Comparison of ENCODE assay signal across 23 cellular contexts in genomic region chr1:241557551-241558193, GRCh38. TPM values are rescaled to one million over a fixed set of nuclear protein-coding genes. Genes with fewer than 3 reads are reported as not detected.
"Had no signal": no experiment of that assay in that cellular context is flagged by ENCODE, and none has a peak within 500 bp of the region (broad histone marks: within the 10 kb centered on the region; RNA-seq: fewer than 3 reads in every experiment).

No MANE protein-coding gene starts in this region.

- H3K27ac ChIP-seq: gastrocnemius medialis, heart right ventricle, prostate gland, upper lobe of right lung had no signal

- H3K4me1 ChIP-seq: gastrocnemius medialis, prostate gland, upper lobe of right lung had no signal

- H3K9me3 Mint-ChIP-seq: activated CD4-positive, alpha-beta memory T cell treated with anti-CD3 and anti-CD28 coated beads for 36 hours; activated T-helper 1 cell treated with anti-CD3 and anti-CD28 coated beads, Interleukin-12 subunit alpha, Interleukin-12 subunit beta, Interleukin-2, Interleukin-4 antibody, amounts not matched to agents 30 ng/mL and 10 ng/mL and 1 ng/mL, durations not matched to agents 14 hours and 24 hours and 36 hours; brain; stimulated activated effector memory CD8-positive, alpha-beta T cell treated with anti-CD3 and anti-CD28 coated beads, Interleukin-12 subunit alpha, Interleukin-12 subunit beta, amount 100 ng/mL, for 72 hours had no signal

- H3K4me3 Mint-ChIP-seq: activated CD4-positive, alpha-beta memory T cell treated with anti-CD3 and anti-CD28 coated beads for 36 hours; activated CD4-positive, alpha-beta T cell treated with anti-CD3 and anti-CD28 coated beads for 36 hours; activated T-helper 1 cell treated with anti-CD3 and anti-CD28 coated beads, Interleukin-12 subunit alpha, Interleukin-12 subunit beta, Interleukin-2, Interleukin-4 antibody, amounts not matched to agents 30 ng/mL and 10 ng/mL and 1 ng/mL, durations not matched to agents 14 hours and 24 hours and 36 hours; brain; neural crest cell; stimulated activated effector memory CD8-positive, alpha-beta T cell treated with anti-CD3 and anti-CD28 coated beads, Interleukin-12 subunit alpha, Interleukin-12 subunit beta, amount 100 ng/mL, for 72 hours had no signal

- H3K36me3 ChIP-seq: gastrocnemius medialis, heart right ventricle, prostate gland, upper lobe of right lung had no signal

- H3K27me3 Mint-ChIP-seq: brain had no signal

- H3K9me3 ChIP-seq: gastrocnemius medialis, heart right ventricle, prostate gland, upper lobe of right lung had no signal

- ATAC-seq: activated CD4-positive, alpha-beta T cell treated with anti-CD3 and anti-CD28 coated beads for 36 hours; activated naive CD4-positive, alpha-beta T cell treated with anti-CD3 and anti-CD28 coated beads, Interleukin-2, amount 50 U/mL, for 72 hours; gastrocnemius medialis; heart right ventricle; left cardiac atrium; right cardiac atrium; stimulated activated effector memory CD8-positive, alpha-beta T cell treated with anti-CD3 and anti-CD28 coated beads, Interleukin-12 subunit alpha, Interleukin-12 subunit beta, amount 100 ng/mL, for 72 hours; upper lobe of right lung had no signal

- H3K27ac Mint-ChIP-seq: activated CD4-positive, alpha-beta memory T cell treated with anti-CD3 and anti-CD28 coated beads for 36 hours; activated CD4-positive, alpha-beta T cell treated with anti-CD3 and anti-CD28 coated beads for 36 hours; activated naive CD4-positive, alpha-beta T cell treated with anti-CD3 and anti-CD28 coated beads, Interleukin-2, amount 50 U/mL, for 72 hours; activated T-helper 1 cell treated with anti-CD3 and anti-CD28 coated beads, Interleukin-12 subunit alpha, Interleukin-12 subunit beta, Interleukin-2, Interleukin-4 antibody, amounts not matched to agents 30 ng/mL and 10 ng/mL and 1 ng/mL, durations not matched to agents 14 hours and 24 hours and 36 hours; brain; stimulated activated effector memory CD8-positive, alpha-beta T cell treated with anti-CD3 and anti-CD28 coated beads, Interleukin-12 subunit alpha, Interleukin-12 subunit beta, amount 100 ng/mL, for 72 hours had no signal

- FAIRE-seq: small intestine had no signal

- H3K4me1 Mint-ChIP-seq: brain; neural crest cell; stimulated activated effector memory CD8-positive, alpha-beta T cell treated with anti-CD3 and anti-CD28 coated beads, Interleukin-12 subunit alpha, Interleukin-12 subunit beta, amount 100 ng/mL, for 72 hours had no signal

- H3K36me3 Mint-ChIP-seq: activated naive CD4-positive, alpha-beta T cell treated with anti-CD3 and anti-CD28 coated beads, Interleukin-2, amount 50 U/mL, for 72 hours; brain; stimulated activated effector memory CD8-positive, alpha-beta T cell treated with anti-CD3 and anti-CD28 coated beads, Interleukin-12 subunit alpha, Interleukin-12 subunit beta, amount 100 ng/mL, for 72 hours had no signal

- H3K4me3 ChIP-seq: gastrocnemius medialis, heart right ventricle, lung, prostate gland, upper lobe of right lung had no signal

- DNase-seq: activated CD4-positive, alpha-beta memory T cell treated with anti-CD3 and anti-CD28 coated beads for 36 hours; activated CD4-positive, alpha-beta T cell treated with anti-CD3 and anti-CD28 coated beads for 36 hours; activated gamma-delta T cell treated with Interleukin-2 at 50 U/mL for 16 hours; activated T-cell treated with anti-CD3 and anti-CD28 coated beads for 4 hours; amygdala; caudate nucleus; erythroblast; gastrocnemius medialis; heart right ventricle; left cardiac atrium; midbrain; right cardiac atrium; small intestine; stimulated activated CD4-positive, alpha-beta T cell treated with anti-CD3 and anti-CD28 coated beads, Interleukin-4, amount 100 ng/mL, for 1 hour; upper lobe of right lung had no signal

RNA-seq across cellular contexts. Expression of gene KMO, which starts 25.5 kb away (rescaled TPM):
- total RNA-seq: activated naive CD4-positive, alpha-beta T cell treated with anti-CD3 and anti-CD28 coated beads, Interleukin-2, amount 50 U/mL, for 72 hours; activated T-helper 1 cell treated with anti-CD3 and anti-CD28 coated beads, Interleukin-12 subunit alpha, Interleukin-12 subunit beta, Interleukin-2, Interleukin-4 antibody, amounts not matched to agents 30 ng/mL and 10 ng/mL and 1 ng/mL, durations not matched to agents 14 hours and 24 hours and 36 hours; neural crest cell; T-helper 2 cell treated with Interferon-gamma antibody and Interleukin-4, amounts not matched to agents 100 ng/mL and 5 ng/mL, for 36 hours had no signal
